In the genomic region with DNA sequence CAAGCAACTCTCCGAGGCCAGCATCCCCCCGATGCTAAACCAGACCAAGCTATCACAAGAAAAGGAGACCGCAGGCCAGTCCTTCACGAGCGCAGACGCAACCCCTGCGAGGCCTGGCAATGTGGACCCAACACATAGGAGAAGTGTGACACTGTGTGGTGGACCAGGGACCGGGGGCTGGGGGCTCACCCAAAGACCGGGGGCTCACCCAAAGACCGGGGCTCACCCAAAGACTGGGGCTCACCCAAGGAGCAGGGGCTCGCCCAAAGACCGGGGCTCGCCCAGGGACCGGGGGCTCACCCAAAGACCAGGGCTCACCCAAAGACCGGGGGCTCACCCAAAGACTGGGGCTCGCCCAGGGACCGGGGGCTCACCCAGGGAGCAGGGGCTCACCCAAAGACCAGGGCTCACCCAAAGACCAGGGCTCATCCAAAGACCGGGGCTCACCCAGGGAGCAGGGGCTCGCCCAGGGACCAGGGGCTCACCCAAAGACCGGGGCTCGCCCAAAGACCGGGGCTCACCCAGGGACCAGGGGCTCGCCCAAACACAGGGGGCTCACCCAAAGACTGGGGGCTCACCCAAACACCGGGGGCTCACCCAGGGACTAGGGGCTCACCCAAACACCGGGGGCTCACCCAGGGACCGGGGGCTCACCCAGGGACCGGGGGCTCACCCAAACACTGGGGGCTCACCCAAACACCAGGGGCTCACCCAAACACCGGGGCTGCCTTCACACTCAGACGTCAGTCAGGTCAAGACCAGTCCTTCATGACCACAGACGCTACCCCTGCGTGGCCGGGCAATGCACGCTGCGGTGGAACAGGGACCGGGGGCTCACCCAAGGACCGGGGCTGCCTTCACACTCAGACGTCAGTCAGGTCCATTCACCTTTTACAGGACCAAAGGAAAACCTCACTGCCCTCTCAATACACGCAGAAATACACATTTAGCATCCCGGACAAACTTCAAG, we compare ENCODE assay signal across 16 cellular contexts.
"Had no signal": no experiment of that assay in that cellular context is flagged by ENCODE, and none has a peak within 500 bp of the region (broad histone marks: within the 10 kb centered on the region; RNA-seq: fewer than 3 reads in every experiment).

No MANE protein-coding gene starts in this region.

- H3K9me3 Mint-ChIP-seq: activated CD4-positive, alpha-beta T cell treated with anti-CD3 and anti-CD28 coated beads, Interleukin-2, amount 10 ng/mL, durations not matched to agents 24 days and 14 days; type B pancreatic cell had no signal

- H3K4me2 ChIP-seq: smooth muscle cell had no signal

- H3K27me3 Mint-ChIP-seq: activated CD4-positive, alpha-beta T cell treated with anti-CD3 and anti-CD28 coated beads, Interleukin-2, amount 10 ng/mL, durations not matched to agents 24 days and 14 days; brain; T-cell; type B pancreatic cell had no signal

- H3K27ac ChIP-seq: neutrophil, suprapubic skin, WERI-Rb-1 had no signal

- H3K4me3 Mint-ChIP-seq: activated CD4-positive, alpha-beta T cell treated with anti-CD3 and anti-CD28 coated beads, Interleukin-2, amount 10 ng/mL, durations not matched to agents 24 days and 14 days; brain; T-cell; type B pancreatic cell had no signal

- ATAC-seq: activated naive CD4-positive, alpha-beta T cell treated with anti-CD3 and anti-CD28 coated beads, Interleukin-2, amount 50 U/mL, for 72 hours; esophagus mucosa; T-cell had no signal

- H3K4me3 ChIP-seq: smooth muscle cell, suprapubic skin had no signal

- DNase-seq: activated CD4-positive, alpha-beta T cell treated with anti-CD3 and anti-CD28 coated beads, Interleukin-2, amount 10 ng/mL, durations not matched to agents 24 days and 14 days; activated T-cell treated with anti-CD3 and anti-CD28 coated beads, Interleukin-2, amount 50 U/mL, for 1 hour; amniotic stem cell; dermis blood vessel endothelial cell; head of caudate nucleus; stimulated activated naive CD4-positive, alpha-beta T cell; T-cell; T1000; WERI-Rb-1 had no signal

- H3K27ac Mint-ChIP-seq: brain, type B pancreatic cell had no signal

- H3K9me3 ChIP-seq: neutrophil, suprapubic skin had no signal

- H3K27me3 ChIP-seq: neutrophil, suprapubic skin had no signal

- H3K4me1 ChIP-seq: suprapubic skin had no signal
